20 cellular contexts compared by ENCODE assay signal in the genomic region with DNA sequence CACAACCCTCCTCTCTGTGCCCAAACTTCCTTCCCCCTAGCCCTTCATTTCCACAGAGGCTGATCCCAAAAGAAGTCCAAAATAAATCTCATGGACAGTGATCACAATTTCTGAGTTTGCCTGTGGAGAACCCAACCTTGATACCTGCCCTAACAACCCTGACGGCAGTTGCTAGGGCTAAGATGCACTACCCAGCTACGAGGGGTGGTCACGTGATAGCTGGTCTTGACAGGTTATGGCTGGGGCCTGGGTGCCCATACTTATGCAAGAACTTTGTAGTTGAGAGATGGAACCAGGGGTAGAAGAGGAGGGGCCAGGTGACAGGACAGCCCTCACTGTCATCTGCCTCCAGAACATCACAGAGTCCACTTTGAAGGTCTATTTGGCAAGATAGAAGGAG.
DNase-seq lines count a peak whose midpoint lies in the region; ATAC-seq, FAIRE-seq and TF ChIP-seq lines count a peak whose summit lies in the region.
"Had no signal": no experiment of that assay in that cellular context is flagged by ENCODE, and none has a peak within 500 bp of the region (broad histone marks: within the 10 kb centered on the region; RNA-seq: fewer than 3 reads in every experiment).

No MANE protein-coding gene starts in this region.

- in situ Hi-C loops in HepG2 (cut with HindIII; ENCODE audit: extremely low pct_ligation_motif_present, low pct_unique_long_range_greater_than_20kb), result no loop called here
- in situ Hi-C loops in K562 (cut with MboI), result no loop called here

- TF ChIP-seq RAD21 in HepG2 (CRISPR knock-in tag; IDR thresholded peaks at IDR 0.05), result no peak
- no peak for TF ChIP-seq RAD21 in K562 (CRISPR knock-in tag; conservative IDR thresholded peaks at IDR 0.05 in 1 of 2, IDR thresholded peaks at IDR 0.05 in 1 of 2)

- FAIRE-seq in HepG2 (lab: Jason Lieb, UNC) (no peak), K562 (lab: Jason Lieb, UNC) (no peak)
- FAIRE-seq: A204.1, G401.6, GM12891, GM19239 had no signal

- BruUV-seq in HepG2 (replicated peaks; lab: Mats Ljungman, UMichigan) (no TSS peak), K562 (replicated peaks; lab: Mats Ljungman, UMichigan) (no TSS peak)

- CTCF ChIA-PET in HepG2 (lab: Yijun Ruan, JAX; ENCODE audit: low intra/inter-chr PET ratio, low total read pairs) (no interaction called here), K562 (lab: Yijun Ruan, JAX; ENCODE audit: low intra/inter-chr PET ratio) (no interaction called here)

- TF ChIP-seq EP300 in HepG2 (IDR thresholded peaks at IDR 0.05; ENCODE audit: low read depth in 2 of 2, low read length in 2 of 2), result no peak
- TF ChIP-seq EP300 in HepG2 (CRISPR knock-in tag; IDR thresholded peaks at IDR 0.05; ENCODE audit: borderline replicate concordance), result no peak
- no peak for TF ChIP-seq EP300 in K562 (IDR thresholded peaks at IDR 0.05; ENCODE audit: low read length)

- intact Hi-C loops in HepG2 (cut with micrococcal nuclease; ENCODE audit: unreplicated experiment) (no loop called here), right lobe of liver (cut with DNase I) (no loop called here), K562 (cut with micrococcal nuclease) (no loop called here)

- TF ChIP-seq CTCF in HepG2 (CRISPR knock-in tag; IDR thresholded peaks at IDR 0.05), result no peak
- TF ChIP-seq CTCF in right lobe of liver (IDR thresholded peaks at IDR 0.05), result no peak
- no peak for TF ChIP-seq CTCF in K562 (IDR thresholded peaks at IDR 0.05 in 2 of 3, conservative IDR thresholded peaks at IDR 0.05 in 1 of 3; ENCODE audit: insufficient read depth in 2 of 3, low read depth in 1 of 3, low read length in 3 of 3)

- H4K20me1 ChIP-seq in HepG2 (ENCODE audit: insufficient read depth, low read length) (no peaks in the 10 kb centered on the region), K562 (replicated peaks; ENCODE audit: control insufficient read depth, insufficient read depth, low read length) (no peaks in the 10 kb centered on the region)
- H4K20me1 ChIP-seq: BLaER1 had no signal

- H3K27ac ChIP-seq in HepG2 (ENCODE audit: extremely low read length, insufficient read depth, low read length), result no peak overlapping the region
- H3K27ac ChIP-seq in right lobe of liver, result no peak overlapping the region
- no peak overlapping the region for H3K27ac ChIP-seq in K562 (ENCODE audit: extremely low read depth, low read depth, low read length)
- H3K27ac ChIP-seq: BLaER1 had no signal

- ATAC-seq in HepG2, result no peak
- ATAC-seq in right lobe of liver, result no peak
- no peak for ATAC-seq in K562
- no peak for ATAC-seq in GM21447 (IDR thresholded peaks at IDR 0.05; ENCODE audit: unreplicated experiment)

- H3K4me3 ChIP-seq in HepG2 (replicated peaks in 1 of 3; ENCODE audit: insufficient read depth in 1 of 3, low read depth in 2 of 3, low read length in 3 of 3) (no peak overlapping the region), right lobe of liver (no peak overlapping the region), K562 (no peak overlapping the region)
- H3K4me3 ChIP-seq: BLaER1 had no signal

- H3K9me3 ChIP-seq in HepG2 (ENCODE audit: low read length), result no peaks in the 10 kb centered on the region
- H3K9me3 ChIP-seq in right lobe of liver, result no peaks in the 10 kb centered on the region
- no peaks in the 10 kb centered on the region for H3K9me3 ChIP-seq in K562 (replicated peaks; ENCODE audit: control insufficient read depth, insufficient read depth, low read depth, low read length)
- H3K9me3 ChIP-seq: BE2C had no signal

- H3K79me2 ChIP-seq in HepG2 (ENCODE audit: insufficient read depth, low read length) (no peaks in the 10 kb centered on the region), K562 (ENCODE audit: control insufficient read depth, insufficient read depth, low read length) (no peaks in the 10 kb centered on the region)

- no peaks in the 10 kb centered on the region for H3K4me1 ChIP-seq in HepG2 (ENCODE audit: insufficient read depth, low read length)
- no peaks in the 10 kb centered on the region for H3K4me1 ChIP-seq in right lobe of liver
- H3K4me1 ChIP-seq in K562 (replicated peaks in 1 of 2; ENCODE audit: control insufficient read depth in 2 of 2, insufficient read depth in 2 of 2, low read length in 2 of 2), result no peaks in the 10 kb centered on the region
- H3K4me1 ChIP-seq: BE2C, BLaER1 had no signal

- no CpG with 5 or more reads among the region's 3 CpGs for WGBS in HepG2 (ENCODE audit: low lambda C conversion rate)
- WGBS in right lobe of liver (ENCODE audit: insufficient coverage, low coverage, low lambda C conversion rate, missing lambda C conversion rate), result no CpG with 5 or more reads among the region's 3 CpGs
- 0% methylated on average over 3 of the region's 3 CpGs for WGBS in K562 (ENCODE audit: insufficient coverage, low coverage, missing lambda C conversion rate)

- no peaks in the 10 kb centered on the region for H3K9me1 ChIP-seq in K562 (ENCODE audit: control insufficient read depth, insufficient read depth, low read length)

- TF ChIP-seq POLR2A in HepG2 (IDR thresholded peaks at IDR 0.05; ENCODE audit: insufficient read depth in 1 of 2, low read depth in 2 of 2, low read length in 2 of 2), result no peak
- no peak for TF ChIP-seq POLR2A in right lobe of liver (IDR thresholded peaks at IDR 0.05)
- no peak for TF ChIP-seq POLR2A in K562 (conservative IDR thresholded peaks at IDR 0.05)

- H3K9ac ChIP-seq in HepG2 (ENCODE audit: insufficient read depth, low read depth, low read length) (no peak overlapping the region), K562 (ENCODE audit: insufficient read depth in 1 of 2, low read depth in 2 of 2, low read length in 2 of 2) (no peak overlapping the region)
- H3K9ac ChIP-seq: BLaER1 had no signal

- POLR2A ChIA-PET in HepG2 (lab: Yijun Ruan, JAX), result no interaction called here
- POLR2A ChIA-PET in K562 (lab: Yijun Ruan, JAX), result no interaction called here

- no peaks in the 10 kb centered on the region for H3K27me3 ChIP-seq in HepG2 (ENCODE audit: control insufficient read depth in 1 of 2, insufficient read depth in 2 of 2, low read length in 2 of 2)
- no peaks in the 10 kb centered on the region for H3K27me3 ChIP-seq in right lobe of liver
- H3K27me3 ChIP-seq in K562 (ENCODE audit: control insufficient read depth in 2 of 2, insufficient read depth in 2 of 2, low read length in 2 of 2), result no peaks in the 10 kb centered on the region
- H3K27me3 ChIP-seq: BE2C, BLaER1 had no signal

- H3K36me3 ChIP-seq in HepG2 (replicated peaks in 1 of 2; ENCODE audit: control insufficient read depth in 1 of 2, insufficient read depth in 2 of 2, low read length in 2 of 2) (no peaks in the 10 kb centered on the region), right lobe of liver (no peaks in the 10 kb centered on the region), K562 (ENCODE audit: control insufficient read depth, insufficient read depth, low read length) (no peaks in the 10 kb centered on the region)
- H3K36me3 ChIP-seq: BE2C, BLaER1 had no signal

- H3K4me2 ChIP-seq in HepG2 (ENCODE audit: low read depth, low read length) (no peak overlapping the region), K562 (ENCODE audit: insufficient read depth, low read length) (no peak overlapping the region)
- H3K4me2 ChIP-seq: BLaER1 had no signal

- no peak overlapping the region for H2AFZ ChIP-seq in HepG2 (ENCODE audit: low read length)
- no peak overlapping the region for H2AFZ ChIP-seq in K562 (ENCODE audit: low read depth, low read length)

- DNase-seq in HepG2 (ENCODE audit: low spot score) (no peak), right lobe of liver (no peak), K562 (ENCODE audit: extremely low read depth in 1 of 4, low spot score in 3 of 4) (no peak)
- DNase-seq in effector CD8-positive, alpha-beta T cell (lab: John Stamatoyannopoulos, UW), result no peak
- DNase-seq: 8988T; ACHN; BE2C; C1 segment of cervical spinal cord; CD4-positive, alpha-beta memory T cell; CD4-positive, CD25-positive, alpha-beta regulatory T cell; CD8-positive, alpha-beta memory T cell; COR-L47; DMS79 treated with DMSO at 0.1 percent for 48 hours; GF-D8 had no signal

TF ChIP-seq in HepG2, 621 proteins besides CTCF, POLR2A, EP300 and RAD21:
- TF ChIP-seq HCFC1 (IDR thresholded peaks at IDR 0.05; ENCODE audit: low read depth, low read length), result no peak
- peak; percentile 76 for TF ChIP-seq RAD51 (IDR thresholded peaks at IDR 0.05; ENCODE audit: borderline replicate concordance)
TF ChIP-seq in HepG2: peak in this region for 1.

TF ChIP-seq in K562, 482 proteins besides CTCF, POLR2A, EP300 and RAD21:
- TF ChIP-seq PPARD (CRISPR knock-in tag; IDR thresholded peaks at IDR 0.05), result no peak
- TF ChIP-seq, protein P1, sequence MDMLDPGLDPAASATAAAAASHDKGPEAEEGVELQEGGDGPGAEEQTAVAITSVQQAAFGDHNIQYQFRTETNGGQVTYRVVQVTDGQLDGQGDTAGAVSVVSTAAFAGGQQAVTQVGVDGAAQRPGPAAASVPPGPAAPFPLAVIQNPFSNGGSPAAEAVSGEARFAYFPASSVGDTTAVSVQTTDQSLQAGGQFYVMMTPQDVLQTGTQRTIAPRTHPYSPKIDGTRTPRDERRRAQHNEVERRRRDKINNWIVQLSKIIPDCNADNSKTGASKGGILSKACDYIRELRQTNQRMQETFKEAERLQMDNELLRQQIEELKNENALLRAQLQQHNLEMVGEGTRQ (CRISPR knock-in tag; IDR thresholded peaks at IDR 0.05), result 0 out of 2 replicates have a peak, but pooled peaks have one; percentile 9
- TF ChIP-seq ZFP30 (CRISPR knock-in tag; IDR thresholded peaks at IDR 0.05; ENCODE audit: borderline replicate concordance), result no peak
- TF ChIP-seq KLF6 (CRISPR knock-in tag; IDR thresholded peaks at IDR 0.05; ENCODE audit: borderline replicate concordance), result no peak
- TF ChIP-seq TAF9B (IDR thresholded peaks at IDR 0.05; ENCODE audit: partially characterized antibody), result no peak
- TF ChIP-seq, protein P2, sequence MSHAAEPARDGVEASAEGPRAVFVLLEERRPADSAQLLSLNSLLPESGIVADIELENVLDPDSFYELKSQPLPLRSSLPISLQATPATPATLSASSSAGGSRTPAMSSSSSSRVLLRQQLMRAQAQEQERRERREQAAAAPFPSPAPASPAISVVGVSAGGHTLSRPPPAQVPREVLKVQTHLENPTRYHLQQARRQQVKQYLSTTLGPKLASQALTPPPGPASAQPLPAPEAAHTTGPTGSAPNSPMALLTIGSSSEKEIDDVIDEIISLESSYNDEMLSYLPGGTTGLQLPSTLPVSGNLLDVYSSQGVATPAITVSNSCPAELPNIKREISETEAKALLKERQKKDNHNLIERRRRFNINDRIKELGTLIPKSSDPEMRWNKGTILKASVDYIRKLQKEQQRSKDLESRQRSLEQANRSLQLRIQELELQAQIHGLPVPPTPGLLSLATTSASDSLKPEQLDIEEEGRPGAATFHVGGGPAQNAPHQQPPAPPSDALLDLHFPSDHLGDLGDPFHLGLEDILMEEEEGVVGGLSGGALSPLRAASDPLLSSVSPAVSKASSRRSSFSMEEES (CRISPR knock-in tag; IDR thresholded peaks at IDR 0.05), result peak; percentile 82
